Comparison of ENCODE assay signal across 8 cellular contexts in genomic region chr4:80876810-80877209, GRCh38.
DNase-seq lines count a peak whose midpoint lies in the region; ATAC-seq and TF ChIP-seq lines count a peak whose summit lies in the region.

No MANE protein-coding gene starts in this region.

- peaks cover under 1 to 2% of the 10 kb centered on the region in 2 donors for H3K9me3 Mint-ChIP-seq in activated naive CD4-positive, alpha-beta T cell treated with anti-CD3 and anti-CD28 coated beads, Interleukin-2, amount 50 U/mL, for 72 hours

- no peaks in the 10 kb centered on the region for H3K4me1 ChIP-seq in heart left ventricle

- ATAC-seq in activated naive CD4-positive, alpha-beta T cell treated with anti-CD3 and anti-CD28 coated beads, Interleukin-2, amount 50 U/mL, for 72 hours = peak; percentile 11 to 49
- ATAC-seq in HG02623 (IDR thresholded peaks at IDR 0.05; ENCODE audit: unreplicated experiment) (peak; percentile 72), HG03565 (IDR thresholded peaks at IDR 0.05; ENCODE audit: unreplicated experiment) (peak; percentile 60), heart left ventricle (no peak)

- no peak overlapping the region for H3K27ac ChIP-seq in heart left ventricle

- H3K36me3 Mint-ChIP-seq in activated naive CD4-positive, alpha-beta T cell treated with anti-CD3 and anti-CD28 coated beads, Interleukin-2, amount 50 U/mL, for 72 hours = peaks cover 0 to 2% of the 10 kb centered on the region in 2 donors

- TF ChIP-seq POLR2A in heart left ventricle (IDR thresholded peaks at IDR 0.05) = no peak

- DNase-seq in activated naive CD4-positive, alpha-beta T cell treated with anti-CD3 and anti-CD28 coated beads, Interleukin-2, amount 50 U/mL, for 72 hours (ENCODE audit: low spot score in 2 of 2) = no peak
- no peak for DNase-seq in activated naive CD4-positive, alpha-beta T cell (lab: John Stamatoyannopoulos, UW)
- DNase-seq in stromal cell of bone marrow (ENCODE audit: low read depth) (peak; percentile 18), activated gamma-delta T cell treated with Interleukin-2 at 50 U/mL for 16 hours (no peak), iPS-NIHi11 (ENCODE audit: low spot score) (no peak), heart left ventricle (no peak)

- H3K27me3 ChIP-seq in heart left ventricle = no peaks in the 10 kb centered on the region

- TF ChIP-seq CTCF in heart left ventricle (IDR thresholded peaks at IDR 0.05) = no peak

- H3K36me3 ChIP-seq in heart left ventricle = no peaks in the 10 kb centered on the region

- no peak overlapping the region for H3K27ac Mint-ChIP-seq in activated naive CD4-positive, alpha-beta T cell treated with anti-CD3 and anti-CD28 coated beads, Interleukin-2, amount 50 U/mL, for 72 hours

- intact Hi-C loops in heart left ventricle (cut with DNase I) = no loop called here

- no peaks in the 10 kb centered on the region for H3K9me3 ChIP-seq in heart left ventricle

- H3K4me3 ChIP-seq in heart left ventricle = no peak overlapping the region

Comparison
In these comparisons a context has a peak if more than half of its experiments do, and no peak if none do; other contexts are left out.
1. ATAC-seq: peak in activated naive CD4-positive, alpha-beta T cell treated with anti-CD3 and anti-CD28 coated beads, Interleukin-2, amount 50 U/mL, for 72 hours (2 of 2), HG02623 (single experiment) and HG03565 (single experiment); none in heart left ventricle (0 of 4).